Comparison of ENCODE assay signal across 1 cellular context in genomic region chr13:100543872-100544602, GRCh38.
TF ChIP-seq lines count a peak whose summit lies in the region.

No MANE protein-coding gene starts in this region.

TF ChIP-seq in GM23338, 12 proteins besides CTCF, POLR2A, EP300 and RAD21 (continued from another document):
- TF ChIP-seq REST (IDR thresholded peaks at IDR 0.05; ENCODE audit: unreplicated experiment), result no peak
- TF ChIP-seq ZNF114 (CRISPR knock-in tag; IDR thresholded peaks at IDR 0.05), result no peak
- TF ChIP-seq ZNF331 (CRISPR knock-in tag; IDR thresholded peaks at IDR 0.05; ENCODE audit: low read depth), result no peak
- no peak for TF ChIP-seq CREB1 (CRISPR knock-in tag; IDR thresholded peaks at IDR 0.05; ENCODE audit: low read depth)
- no peak for TF ChIP-seq EZH2 (IDR thresholded peaks at IDR 0.05; ENCODE audit: low read depth, unreplicated experiment)
- no peak for TF ChIP-seq POLR2AphosphoS5 (IDR thresholded peaks at IDR 0.05; ENCODE audit: low read depth)
- no peak for TF ChIP-seq EZH2phosphoT487 (IDR thresholded peaks at IDR 0.05; ENCODE audit: unreplicated experiment)
- no peak for TF ChIP-seq ETS1 (IDR thresholded peaks at IDR 0.05)
- TF ChIP-seq STAT1 (IDR thresholded peaks at IDR 0.05; ENCODE audit: unreplicated experiment), result no peak
- TF ChIP-seq JUNB (IDR thresholded peaks at IDR 0.05; ENCODE audit: unreplicated experiment), result no peak
- TF ChIP-seq NANOG (IDR thresholded peaks at IDR 0.05; ENCODE audit: borderline replicate concordance), result no peak
